Comparison of ENCODE assay signal across 9 cellular contexts in the genomic region with DNA sequence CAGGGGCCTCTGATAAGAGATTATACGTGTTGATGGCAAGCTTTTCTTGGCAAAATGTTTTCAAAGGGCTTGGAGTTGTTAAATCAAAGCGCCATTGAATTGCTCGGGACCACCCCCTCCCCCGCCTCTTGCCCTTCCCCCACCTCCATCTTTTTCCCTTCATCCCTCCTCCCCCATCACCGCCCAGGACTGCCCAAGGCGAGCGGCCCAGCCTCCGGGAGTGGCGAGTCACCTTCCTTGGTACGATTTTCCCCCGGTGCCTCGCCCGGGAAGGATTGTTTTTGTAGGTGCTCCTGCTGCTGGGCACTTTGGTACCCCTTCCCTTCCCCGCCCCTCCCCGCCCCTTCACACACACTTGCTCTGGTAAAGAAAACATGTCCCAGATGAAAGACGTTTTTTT.
DNase-seq lines count a peak whose midpoint lies in the region; ATAC-seq and TF ChIP-seq lines count a peak whose summit lies in the region.
"Had no signal": no experiment of that assay in that cellular context is flagged by ENCODE, and none has a peak within 500 bp of the region (broad histone marks: within the 10 kb centered on the region; RNA-seq: fewer than 3 reads in every experiment).

No MANE protein-coding gene starts in this region.

- DNase-seq in right atrium auricular region (ENCODE audit: low spot score) = no peak
- DNase-seq in Right ventricle myocardium superior = no peak
- DNase-seq in glutamatergic neuron = peak; percentile 45
- DNase-seq in neural progenitor cell (ENCODE audit: low spot score) = no peak
- no peak for DNase-seq in GM19238 (ENCODE audit: insufficient read length, low spot score)
- no peak for DNase-seq in glomerular visceral epithelial cell (ENCODE audit: extremely low spot score)
- no peak for DNase-seq in stimulated activated CD4-positive, alpha-beta T cell treated with anti-CD3 and anti-CD28 coated beads, Interleukin-1b, Interleukin-23, amount 100 ng/mL, for 48 hours
- no peak for DNase-seq in DMS53 (lab: John Stamatoyannopoulos, UW)
- DNase-seq: right lobe of liver had no signal

- ATAC-seq in Right ventricle myocardium superior (ENCODE audit: poor library complexity) = no peak

- H3K36me3 ChIP-seq in right atrium auricular region (no peaks in the 10 kb centered on the region), neural progenitor cell (no peaks in the 10 kb centered on the region)
- H3K36me3 ChIP-seq: right lobe of liver had no signal

- H4K20me1 ChIP-seq in neural progenitor cell (ENCODE audit: low read depth) = peaks cover 41% of the 10 kb centered on the region

- peaks cover 8% of the 10 kb centered on the region for H3K4me1 Mint-ChIP-seq in glutamatergic neuron (ENCODE audit: low read depth, unreplicated experiment)
- peaks cover 27% of the 10 kb centered on the region for H3K4me1 Mint-ChIP-seq in neural progenitor cell

- peak overlapping the region; percentile 82 for H3K4me2 ChIP-seq in neural progenitor cell

- H3K27ac Mint-ChIP-seq in glutamatergic neuron (ENCODE audit: unreplicated experiment) = no peak overlapping the region
- H3K27ac Mint-ChIP-seq in neural progenitor cell = no peak overlapping the region

- H3F3A ChIP-seq in neural progenitor cell (ENCODE audit: low read depth) = peaks cover 37% of the 10 kb centered on the region

- H3K36me3 Mint-ChIP-seq in glutamatergic neuron (ENCODE audit: unreplicated experiment) = no peaks in the 10 kb centered on the region
- H3K36me3 Mint-ChIP-seq in neural progenitor cell = no peaks in the 10 kb centered on the region

- intact Hi-C loops in Right ventricle myocardium superior (cut with DNase I) = no loop called here

- H3K27me3 ChIP-seq in right atrium auricular region (peaks cover 47 to 51% of the 10 kb centered on the region in 2 donors), neural progenitor cell (peaks cover 99% of the 10 kb centered on the region)

- H3K27me3 Mint-ChIP-seq in glutamatergic neuron (ENCODE audit: unreplicated experiment) = peaks cover 9% of the 10 kb centered on the region
- H3K27me3 Mint-ChIP-seq in neural progenitor cell (ENCODE audit: insufficient read depth, low read depth) = peaks cover 58% of the 10 kb centered on the region

- H3K9me3 ChIP-seq in right atrium auricular region (no peaks in the 10 kb centered on the region), neural progenitor cell (ENCODE audit: low read depth) (no peaks in the 10 kb centered on the region)
- H3K9me3 ChIP-seq: right lobe of liver had no signal

- TF ChIP-seq CTCF in right atrium auricular region (IDR thresholded peaks at IDR 0.05) = no peak
- no peak for TF ChIP-seq CTCF in glutamatergic neuron (IDR thresholded peaks at IDR 0.05; ENCODE audit: partially characterized antibody, unreplicated experiment)
- TF ChIP-seq CTCF in neural progenitor cell (IDR thresholded peaks at IDR 0.05) = no peak

- H3K4me3 Mint-ChIP-seq in glutamatergic neuron (ENCODE audit: unreplicated experiment) = peak overlapping the region; percentile 74
- peak overlapping the region; percentile 81 for H3K4me3 Mint-ChIP-seq in neural progenitor cell

- no peak overlapping the region for H2AFZ ChIP-seq in neural progenitor cell (replicated peaks)

- peaks cover 0 to 24% of the 10 kb centered on the region in 2 donors for H3K4me1 ChIP-seq in right atrium auricular region
- H3K4me1 ChIP-seq in neural progenitor cell = peaks cover 37% of the 10 kb centered on the region

- H3K4me3 ChIP-seq in right atrium auricular region (peak overlapping the region; percentile 12 to 46), neural progenitor cell (peak overlapping the region; percentile 43)

- H3K27ac ChIP-seq in right atrium auricular region (no peak overlapping the region), neural progenitor cell (no peak overlapping the region)
- H3K27ac ChIP-seq: right lobe of liver had no signal

- H3K79me2 ChIP-seq in neural progenitor cell (ENCODE audit: low read depth) = no peaks in the 10 kb centered on the region

- H3K9me3 Mint-ChIP-seq in glutamatergic neuron (ENCODE audit: unreplicated experiment) = no peaks in the 10 kb centered on the region
- H3K9me3 Mint-ChIP-seq in neural progenitor cell = no peaks in the 10 kb centered on the region

- H3K9ac ChIP-seq in neural progenitor cell = no peak overlapping the region
